8 cellular contexts compared by ENCODE assay signal in the genomic region with DNA sequence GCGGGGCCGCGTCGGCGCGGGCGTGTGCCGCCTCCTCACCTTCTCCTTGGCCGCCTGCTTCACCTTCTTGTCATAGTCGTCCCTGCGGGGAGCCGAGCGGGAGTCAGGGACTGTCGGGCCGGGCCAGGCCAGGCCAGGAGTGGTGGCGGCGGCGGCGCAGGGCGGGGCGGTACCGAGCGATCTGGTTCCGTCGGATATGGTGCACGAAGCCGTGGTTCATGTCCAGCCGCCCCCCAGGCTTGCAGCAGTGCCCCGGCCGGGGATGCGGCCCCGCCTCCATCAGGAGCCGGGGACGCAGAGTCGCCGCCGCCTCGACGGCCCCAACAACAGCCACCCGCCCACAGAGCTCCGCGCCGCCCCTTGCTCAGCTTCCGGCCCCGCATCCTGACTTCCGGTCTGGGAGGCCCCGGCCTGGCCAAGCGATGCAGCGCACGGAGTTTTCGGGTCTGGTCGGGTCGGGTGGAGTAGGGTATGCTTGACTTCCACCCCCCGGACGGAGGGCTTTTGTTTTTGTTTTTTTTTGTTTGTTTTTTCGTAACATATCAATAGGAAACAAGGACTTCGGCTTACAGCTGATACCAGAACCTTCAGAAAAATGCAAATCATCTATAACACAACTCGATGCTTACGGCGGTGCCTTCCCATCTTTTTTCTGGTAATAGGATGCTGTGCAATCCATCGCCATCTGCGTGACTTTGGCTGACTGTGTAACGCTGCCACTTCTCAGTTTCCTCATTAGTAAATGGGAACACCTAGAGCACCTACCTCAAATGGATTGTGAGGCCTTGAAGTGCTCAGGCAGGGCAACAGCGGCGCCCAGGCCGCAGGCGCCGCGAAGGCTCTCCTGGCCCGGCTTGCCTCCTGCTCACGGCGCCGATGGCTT. TPM values are rescaled to one million over a fixed set of nuclear protein-coding genes. Genes with fewer than 3 reads are reported as not detected.
DNase-seq lines count a peak whose midpoint lies in the region; ATAC-seq and TF ChIP-seq lines count a peak whose summit lies in the region.

A gene with protein sequence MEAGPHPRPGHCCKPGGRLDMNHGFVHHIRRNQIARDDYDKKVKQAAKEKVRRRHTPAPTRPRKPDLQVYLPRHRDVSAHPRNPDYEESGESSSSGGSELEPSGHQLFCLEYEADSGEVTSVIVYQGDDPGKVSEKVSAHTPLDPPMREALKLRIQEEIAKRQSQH (minus strand): TSS at position 362 of the 883 bp plus-strand sequence. CDS start 82 bp downstream, at position 280.

- POLR2A ChIA-PET in PC-9 (lab: Charles Lee; ENCODE audit: unreplicated experiment): interaction anchor here (0.7 to 1.0 kb wide), 4 partner anchors 17 to 339 kb away, joined by 3 to 20 read pairs (median 6); a partner anchor contains a TSS

- H2AFZ ChIP-seq in PC-9: peak within 1 kb of the TSS; percentile 82

- peaks cover 3% of the 10 kb centered on the region; the same call in 1 of the 2 replicates for H4K20me1 ChIP-seq in PC-9 (ENCODE audit: insufficient read depth)

- BruUV-seq in PC-9 (replicated peaks; lab: Mats Ljungman, UMichigan): TSS peak; percentile 59

- WGBS in HUES64: 12% methylated on average over 72 of the region's 73 CpGs

- intact Hi-C loops in PC-9 (cut with micrococcal nuclease; ENCODE audit: unreplicated experiment): loop anchor here (1.0 kb wide), 1 partner anchor 10 kb away; a partner anchor contains a TSS

- H3K4me1 ChIP-seq in HUES64 (ENCODE audit: insufficient read depth, low read length) (peaks cover 2% of the 10 kb centered on the region; the same call in 1 of the 2 replicates), PC-9 (replicated peaks; ENCODE audit: insufficient read depth) (peaks cover 37% of the 10 kb centered on the region), mucosa of stomach (ENCODE audit: control insufficient read depth, insufficient read depth, low read length) (peaks cover 6% of the 10 kb centered on the region)

- TF ChIP-seq CTCF in PC-9 (conservative IDR thresholded peaks at IDR 0.05): no peak

- H3K4me3 ChIP-seq in HUES64 (ENCODE audit: low read length): peak within 1 kb of the TSS; percentile 85
- peak within 1 kb of the TSS; percentile 75 for H3K4me3 ChIP-seq in PC-9
- peak within 1 kb of the TSS; percentile 88 for H3K4me3 ChIP-seq in mucosa of stomach (ENCODE audit: low read length)

- H3K79me2 ChIP-seq in PC-9 (ENCODE audit: low read depth): peaks cover 63% of the 10 kb centered on the region

- H3K27me3 ChIP-seq in HUES64 (ENCODE audit: insufficient read depth, low read length) (no peaks in the 10 kb centered on the region), PC-9 (ENCODE audit: insufficient read depth, low read depth) (no peaks in the 10 kb centered on the region), mucosa of stomach (ENCODE audit: control insufficient read depth, insufficient read depth, low read length) (no peaks in the 10 kb centered on the region)

- DNase-seq in DMS153 (lab: John Stamatoyannopoulos, UW) (peak; percentile 78), PC-9 (peak; percentile 77 to 88), erythroblast (lab: John Stamatoyannopoulos, UW) (peak; percentile 93)
- peak; percentile 81 for DNase-seq in activated T-cell treated with anti-CD3 and anti-CD28 coated beads, Interleukin-2, amount 50 U/mL, for 1 hour
- DNase-seq in stimulated activated CD8-positive, alpha-beta memory T cell treated with anti-CD3 and anti-CD28 coated beads, Interleukin-7, amount 100 ng/mL, for 1 hour (ENCODE audit: low read depth in 2 of 2): peak; percentile 64 to 69

- peak; percentile 81 for TF ChIP-seq POLR2A in erythroblast (IDR thresholded peaks at IDR 0.05; ENCODE audit: low read length)

- H3K36me3 ChIP-seq in HUES64 (ENCODE audit: insufficient read depth, low read length) (peaks cover 31% of the 10 kb centered on the region), PC-9 (ENCODE audit: low read depth) (no peaks in the 10 kb centered on the region), mucosa of stomach (ENCODE audit: control insufficient read depth, insufficient read depth, low read length) (no peaks in the 10 kb centered on the region)

- CTCF ChIA-PET in PC-9 (lab: Charles Lee): no interaction called here

- H3F3A ChIP-seq in PC-9 (ENCODE audit: insufficient read depth, low read depth): peaks cover 73% of the 10 kb centered on the region

- H3K4me2 ChIP-seq in PC-9: peak within 1 kb of the TSS; percentile 87

- H3K9ac ChIP-seq in HUES64 (ENCODE audit: low read depth, low read length) (peak within 1 kb of the TSS; percentile 74), mucosa of stomach (ENCODE audit: low read length) (peak within 1 kb of the TSS; percentile 83)

- H3K27ac ChIP-seq in HUES64 (ENCODE audit: low read depth, low read length) (peak within 1 kb of the TSS; percentile 82), PC-9 (peak within 1 kb of the TSS; percentile 76)

- no peaks in the 10 kb centered on the region for H3K9me2 ChIP-seq in PC-9 (ENCODE audit: insufficient read depth)

- H3K9me3 ChIP-seq in HUES64 (ENCODE audit: insufficient read depth, low read depth, low read length): no peaks in the 10 kb centered on the region
- H3K9me3 ChIP-seq in PC-9 (ENCODE audit: insufficient read depth, low read depth): no peaks in the 10 kb centered on the region
- no peaks in the 10 kb centered on the region for H3K9me3 ChIP-seq in mucosa of stomach (ENCODE audit: control insufficient read depth, low read length)

- ATAC-seq in GM21447 (IDR thresholded peaks at IDR 0.05; ENCODE audit: unreplicated experiment): peak; percentile 79

RNA-seq across cellular contexts. Expression of the gene that starts here (rescaled TPM):
- polyA plus RNA-seq in HUES64 (2013, experiment 1 of 2): 32.0 TPM
- polyA plus RNA-seq in HUES64 (2013, experiment 2 of 2): 38.9 TPM
- total RNA-seq in PC-9 (2021): 46.0 and 48.6 TPM in 2 replicates

Comparison
In these comparisons a context has a peak if more than half of its experiments do, and no peak if none do; other contexts are left out.
1. Peak in every context shown above with its lines: DNase-seq, ATAC-seq, H3K4me3 ChIP-seq and H3K27ac ChIP-seq.